In genomic region chr1:35968396-35968795, GRCh38 we compare ENCODE assay signal across 1 cellular context.
TF ChIP-seq lines count a peak whose summit lies in the region.

No MANE protein-coding gene starts in this region.

TF ChIP-seq in HEK293, 187 proteins besides CTCF, POLR2A, EP300 and RAD21 (continued from another document):
- 0 out of 2 replicates have a peak, but pooled peaks have one; percentile 37 for TF ChIP-seq ZNF280D (tag by site-specific recombination; IDR thresholded peaks at IDR 0.05)
